9 cellular contexts compared by ENCODE assay signal in genomic region chr3:152403632-152404066, GRCh38.
DNase-seq lines count a peak whose midpoint lies in the region; ATAC-seq and TF ChIP-seq lines count a peak whose summit lies in the region.
"Had no signal": no experiment of that assay in that cellular context is flagged by ENCODE, and none has a peak within 500 bp of the region (broad histone marks: within the 10 kb centered on the region; RNA-seq: fewer than 3 reads in every experiment).

No MANE protein-coding gene starts in this region.

- H3K4me1 Mint-ChIP-seq in IgD-negative memory B cell = peaks cover 42 to 59% (median 54%) of the 10 kb centered on the region in 3 donors

- WGBS in spleen, 5 donors = 71 to 87% (median 85%) methylated on average over 2 of the region's 2 CpGs

- no peaks in the 10 kb centered on the region for H3K36me3 ChIP-seq in ascending aorta
- H3K36me3 ChIP-seq in spleen = peaks cover 0 to 8% (median 0%) of the 10 kb centered on the region in 6 donors

- H3K4me3 ChIP-seq in ascending aorta (peak overlapping the region in 1 of 2 donors; percentile 0), spleen (peak overlapping the region in 1 of 8 donors; percentile 38)

- intact Hi-C loops in ascending aorta (cut with DNase I) = loop anchor here (5.0 to 10.0 kb wide), 3 partner anchors 71 to 126 kb away; no protein-coding TSS in a partner anchor
- intact Hi-C loops in spleen (cut with DNase I; ENCODE audit: low total_unique reads) = no loop called here

- H3K9me3 ChIP-seq in ascending aorta = no peaks in the 10 kb centered on the region
- H3K9me3 ChIP-seq in spleen = no peaks in the 10 kb centered on the region

- no peaks in the 10 kb centered on the region for H3K27me3 Mint-ChIP-seq in IgD-negative memory B cell

- H3K36me3 Mint-ChIP-seq in IgD-negative memory B cell = peaks cover 9% of the 10 kb centered on the region

- H3K4me1 ChIP-seq in ascending aorta (peaks cover 28 to 76% of the 10 kb centered on the region in 2 donors), spleen (peaks cover 46 to 100% (median 85%) of the 10 kb centered on the region in 6 donors)

- ATAC-seq in HG03196 (IDR thresholded peaks at IDR 0.05; ENCODE audit: unreplicated experiment) = no peak

- H3K27ac Mint-ChIP-seq in IgD-negative memory B cell = peak overlapping the region; percentile 63 to 76 (median 71)

- H3K4me3 Mint-ChIP-seq in IgD-negative memory B cell = no peak overlapping the region

- TF ChIP-seq POLR2A in spleen (IDR thresholded peaks at IDR 0.05) = no peak

- H3K9me3 Mint-ChIP-seq in IgD-negative memory B cell = no peaks in the 10 kb centered on the region

- H3K27ac ChIP-seq in ascending aorta (peak overlapping the region; percentile 81 to 83), spleen (peak overlapping the region in 7 of 8 donors; percentile 33 to 91 (median 76))

- TF ChIP-seq CTCF in ascending aorta (IDR thresholded peaks at IDR 0.05) = no peak
- no peak for TF ChIP-seq CTCF in spleen (IDR thresholded peaks at IDR 0.05 in 8 of 11, conservative IDR thresholded peaks at IDR 0.05 in 3 of 11)

- DNase-seq in ascending aorta (ENCODE audit: low spot score in 2 of 2) (peak; percentile 75 to 94), islet precursor cell (peak; percentile 77), spleen (no peak), cortex of kidney (lab: John Stamatoyannopoulos, UW) (no peak), NCI-H1105 (lab: John Stamatoyannopoulos, UW) (no peak)
- no peak for DNase-seq in activated effector memory CD4-positive, alpha-beta T cell treated with anti-CD3 and anti-CD28 coated beads, Interleukin-2, amount 50 U/mL, for 16 hours
- DNase-seq: activated CD4-positive, alpha-beta T cell treated with anti-CD3 and anti-CD28 coated beads, Interleukin-2, amount 50 U/mL, for 1 hour had no signal

- H3K27me3 ChIP-seq in ascending aorta (no peaks in the 10 kb centered on the region), spleen (replicated peaks in 1 of 7) (no peaks in the 10 kb centered on the region)

Comparison
In these comparisons a context has a peak if more than half of its experiments do, and no peak if none do; other contexts are left out.
1. DNase-seq: peak in ascending aorta (2 of 2) and islet precursor cell (single experiment); none in spleen (single experiment), cortex of kidney (single experiment), NCI-H1105 (single experiment) and activated effector memory CD4-positive, alpha-beta T cell treated with anti-CD3 and anti-CD28 coated beads, Interleukin-2, amount 50 U/mL, for 16 hours (single experiment).